Comparison of ENCODE assay signal across 12 cellular contexts in the genomic region with DNA sequence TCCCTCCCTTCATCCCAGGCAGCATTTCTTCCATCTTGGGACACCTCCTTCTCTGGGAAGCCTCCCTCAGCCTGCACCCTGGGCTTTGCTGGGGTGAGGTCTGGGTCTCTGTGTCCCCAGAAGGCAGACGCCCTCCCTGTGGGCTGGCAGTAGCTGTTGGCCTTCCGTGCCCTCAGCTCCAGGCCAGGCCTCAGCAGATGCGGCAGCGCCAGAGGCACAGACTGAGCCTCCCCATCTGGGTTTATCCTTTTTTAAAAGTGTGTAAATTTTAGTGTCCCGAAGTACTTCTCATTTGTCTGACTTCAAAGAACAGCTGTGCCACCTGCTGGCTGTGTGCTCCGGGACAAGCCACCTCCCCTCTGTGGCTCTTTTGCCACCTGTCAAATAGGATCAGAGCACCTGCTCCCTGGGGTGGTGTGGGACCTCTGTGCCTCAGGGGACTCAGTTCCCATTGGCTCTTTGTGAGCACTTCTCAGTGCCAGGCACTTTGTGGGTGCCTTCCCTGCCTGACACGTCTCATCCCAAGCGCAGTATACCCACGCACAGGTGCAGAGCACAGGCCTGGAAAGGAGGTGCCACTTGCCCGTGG. TPM values are rescaled to one million over a fixed set of nuclear protein-coding genes. Genes with fewer than 3 reads are reported as not detected.
A peak's percentile ranks its signal among the peaks of the same experiment; 100 is the strongest.
DNase-seq lines count a peak whose midpoint lies in the region; ATAC-seq and TF ChIP-seq lines count a peak whose summit lies in the region.
"Had no signal": no experiment of that assay in that cellular context is flagged by ENCODE, and none has a peak within 500 bp of the region (broad histone marks: within the 10 kb centered on the region; RNA-seq: fewer than 3 reads in every experiment).

No MANE protein-coding gene starts in this region.

- intact Hi-C loops in mucosa of descending colon (cut with DNase I, micrococcal nuclease), result loop anchor here in 1 of 2 donors (5.0 to 10.0 kb wide), 2 partner anchors 79 to 187 kb away; no protein-coding TSS in a partner anchor

- H3K4me1 Mint-ChIP-seq in WTC11 (peaks cover 28% of the 10 kb centered on the region), GM23338 (peaks cover 22% of the 10 kb centered on the region)

- H3K27me3 Mint-ChIP-seq in WTC11 (ENCODE audit: low read depth) (peaks cover 58% of the 10 kb centered on the region), GM23338 (ENCODE audit: insufficient read depth, low read depth, poor library complexity) (peaks cover 73% of the 10 kb centered on the region)

- H3K27ac Mint-ChIP-seq in WTC11 (no peak overlapping the region), GM23338 (no peak overlapping the region)

- ATAC-seq in mucosa of descending colon (peak; percentile 31), WTC11 (no peak), GM23338 (no peak)

- CTCF ChIA-PET in WTC11 (lab: Charles Lee), result interaction anchor here (0.8 to 6.3 kb wide), 46 partner anchors 10 to 442 kb away, joined by 3 to 199 read pairs (median 8); a partner anchor contains a TSS

- H3K4me1 ChIP-seq in mucosa of descending colon (ENCODE audit: low read depth), result peaks cover 19% of the 10 kb centered on the region
- H3K4me1 ChIP-seq in GM23338 (ENCODE audit: insufficient read depth), result peaks cover 16% of the 10 kb centered on the region

- H3K9me2 ChIP-seq in GM23338 (ENCODE audit: insufficient read depth), result no peaks in the 10 kb centered on the region

- TF ChIP-seq CTCF in LNCAP (IDR thresholded peaks at IDR 0.05), result peak; percentile 42; the same call in 1 of the 2 replicates
- TF ChIP-seq CTCF in mucosa of descending colon (IDR thresholded peaks at IDR 0.05), result no peak
- TF ChIP-seq CTCF in WTC11 (IDR thresholded peaks at IDR 0.05), result no peak
- peak in 1 of 2 experiments; percentile 34; a peak in 1 of 4 replicates for TF ChIP-seq CTCF in GM23338 (conservative IDR thresholded peaks at IDR 0.05; ENCODE audit: low read depth in 2 of 2)

- H3K4me3 Mint-ChIP-seq in WTC11, result no peak overlapping the region
- no peak overlapping the region for H3K4me3 Mint-ChIP-seq in GM23338

- H3K36me3 Mint-ChIP-seq in WTC11, result no peaks in the 10 kb centered on the region
- no peaks in the 10 kb centered on the region; the same call in 2 of the 3 replicates for H3K36me3 Mint-ChIP-seq in GM23338 (ENCODE audit: low read depth)
- H3K36me3 Mint-ChIP-seq: mesothelial cell of epicardium had no signal

- 0 out of 2 replicates have a peak, but pooled peaks cover 3% of the 10 kb centered on the region for H4K20me1 ChIP-seq in GM23338 (replicated peaks; ENCODE audit: insufficient read depth)

- POLR2A ChIA-PET in WTC11 (lab: Charles Lee), result interaction anchor here (1.5 kb wide), 1 partner anchor 80 kb away, joined by 4 read pairs; no protein-coding TSS in a partner anchor

- no peaks in the 10 kb centered on the region for H3K9me3 ChIP-seq in mucosa of descending colon
- H3K9me3 ChIP-seq: thoracic aorta had no signal

- DNase-seq in NCI-H146 (lab: John Stamatoyannopoulos, UW), result peak; percentile 37
- DNase-seq in NCI-H146 treated with DMSO at 0.1 percent for 48 hours (lab: John Stamatoyannopoulos, UW; ENCODE audit: unreplicated experiment), result no peak
- peak; percentile 90 for DNase-seq in RPMI8226
- DNase-seq in mucosa of descending colon, result peak in 2 of 3 donors; percentile 61 to 68
- no peak for DNase-seq in WTC11 (ENCODE audit: low spot score)
- no peak for DNase-seq in iPS-NIHi7 (ENCODE audit: extremely low spot score)
- DNase-seq in GM23338 (ENCODE audit: low spot score), result no peak

- H3F3A ChIP-seq in GM23338 (replicated peaks; ENCODE audit: low read depth), result 0 out of 2 replicates have a peak, but pooled peaks cover 5% of the 10 kb centered on the region

- H3K27me3 ChIP-seq in GM23338 (ENCODE audit: insufficient read depth), result peaks cover 64% of the 10 kb centered on the region

- H3K27ac ChIP-seq in GM23338 (ENCODE audit: low read depth), result no peak overlapping the region
- H3K27ac ChIP-seq: thoracic aorta had no signal

- no peaks in the 10 kb centered on the region for H3K9me3 Mint-ChIP-seq in WTC11
- H3K9me3 Mint-ChIP-seq in GM23338, result no peaks in the 10 kb centered on the region; the same call in 2 of the 3 replicates
- H3K9me3 Mint-ChIP-seq: mesothelial cell of epicardium had no signal

- H3K79me2 ChIP-seq in GM23338 (replicated peaks; ENCODE audit: insufficient read depth), result no peaks in the 10 kb centered on the region

- no peak overlapping the region for H2AFZ ChIP-seq in GM23338

- no peaks in the 10 kb centered on the region for H3K36me3 ChIP-seq in mucosa of descending colon (ENCODE audit: low read depth)
- no peaks in the 10 kb centered on the region for H3K36me3 ChIP-seq in GM23338 (ENCODE audit: insufficient read depth)
- H3K36me3 ChIP-seq: thoracic aorta had no signal

- H3K4me3 ChIP-seq in mucosa of descending colon (no peak overlapping the region), GM23338 (no peak overlapping the region)
- H3K4me3 ChIP-seq: thoracic aorta had no signal

- H3K4me2 ChIP-seq in GM23338, result no peak overlapping the region

TF ChIP-seq in WTC11, 78 proteins besides CTCF, POLR2A, EP300 and RAD21 (continues in another document):
- TF ChIP-seq, protein P1, sequence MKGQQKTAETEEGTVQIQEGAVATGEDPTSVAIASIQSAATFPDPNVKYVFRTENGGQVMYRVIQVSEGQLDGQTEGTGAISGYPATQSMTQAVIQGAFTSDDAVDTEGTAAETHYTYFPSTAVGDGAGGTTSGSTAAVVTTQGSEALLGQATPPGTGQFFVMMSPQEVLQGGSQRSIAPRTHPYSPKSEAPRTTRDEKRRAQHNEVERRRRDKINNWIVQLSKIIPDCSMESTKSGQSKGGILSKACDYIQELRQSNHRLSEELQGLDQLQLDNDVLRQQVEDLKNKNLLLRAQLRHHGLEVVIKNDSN (CRISPR knock-in tag; IDR thresholded peaks at IDR 0.05), result no peak
- TF ChIP-seq, protein P2, sequence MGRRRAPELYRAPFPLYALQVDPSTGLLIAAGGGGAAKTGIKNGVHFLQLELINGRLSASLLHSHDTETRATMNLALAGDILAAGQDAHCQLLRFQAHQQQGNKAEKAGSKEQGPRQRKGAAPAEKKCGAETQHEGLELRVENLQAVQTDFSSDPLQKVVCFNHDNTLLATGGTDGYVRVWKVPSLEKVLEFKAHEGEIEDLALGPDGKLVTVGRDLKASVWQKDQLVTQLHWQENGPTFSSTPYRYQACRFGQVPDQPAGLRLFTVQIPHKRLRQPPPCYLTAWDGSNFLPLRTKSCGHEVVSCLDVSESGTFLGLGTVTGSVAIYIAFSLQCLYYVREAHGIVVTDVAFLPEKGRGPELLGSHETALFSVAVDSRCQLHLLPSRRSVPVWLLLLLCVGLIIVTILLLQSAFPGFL (CRISPR knock-in tag; IDR thresholded peaks at IDR 0.05; ENCODE audit: borderline replicate concordance), result no peak

TF ChIP-seq in GM23338, 12 proteins besides CTCF, POLR2A, EP300 and RAD21 (continues in another document):
- TF ChIP-seq ZNF331 (CRISPR knock-in tag; IDR thresholded peaks at IDR 0.05; ENCODE audit: low read depth), result no peak
- no peak for TF ChIP-seq EZH2 (IDR thresholded peaks at IDR 0.05; ENCODE audit: low read depth, unreplicated experiment)

RNA-seq across cellular contexts. Expression of a gene that starts 11.1 kb away (rescaled TPM):
- total RNA-seq in mucosa of descending colon (10 to 100 TPM; 16.7 to 29.1 (median 26.1) TPM), WTC11 (2021) (0.21 to 0.42 TPM (median 0.30 TPM) in 3 replicates)
- total RNA-seq in GM23338 (2014; rRNA removed; shearing (Covaris generic)), result not detected in 2 replicates
- polyA plus RNA-seq in GM23338 (2016; fragmentation: Nextera tagmentation; extraction: Ambion mirVana), result not detected in 2 replicates
- total RNA-seq: MCF 10A, mesothelial cell of epicardium, thoracic aorta had no signal

RNA-seq across cellular contexts. Expression of a gene that starts 17.6 kb away (rescaled TPM):
- total RNA-seq in mucosa of descending colon (10 to 100 TPM; 22.0 to 67.4 (median 40.2) TPM), WTC11 (2021) (19.6 to 25.2 TPM (median 24.1 TPM) in 3 replicates)
- 9.8 and 14.1 TPM in 2 replicates for total RNA-seq in GM23338 (2014; rRNA removed; shearing (Covaris generic))
- 9.9 and 10.1 TPM in 2 replicates for polyA plus RNA-seq in GM23338 (2016; fragmentation: Nextera tagmentation; extraction: Ambion mirVana)

RNA-seq across cellular contexts. Expression of a gene that starts 21.7 kb away (rescaled TPM):
- total RNA-seq in mucosa of descending colon, result not detected
- total RNA-seq in WTC11 (2021), result not detected in 3 replicates
- total RNA-seq in GM23338 (2014; rRNA removed; shearing (Covaris generic)), result not detected in 2 replicates
- not detected in 2 replicates for polyA plus RNA-seq in GM23338 (2016; fragmentation: Nextera tagmentation; extraction: Ambion mirVana)
- total RNA-seq: aorta, MCF 10A, mesothelial cell of epicardium, thoracic aorta had no signal
- polyA plus RNA-seq: aorta had no signal

RNA-seq across cellular contexts. Expression of a gene that starts 48.3 kb away (rescaled TPM):
- 100 to 1,000 TPM in 1 of 3 donors, 10 to 100 TPM in 2; 77.6 to 106 (median 84.4) TPM for total RNA-seq in mucosa of descending colon
- total RNA-seq in WTC11 (2021), result 87.1 to 96.9 TPM (median 87.3 TPM) in 3 replicates
- 97.4 and 127 TPM in 2 replicates for total RNA-seq in GM23338 (2014; rRNA removed; shearing (Covaris generic))
- polyA plus RNA-seq in GM23338 (2016; fragmentation: Nextera tagmentation; extraction: Ambion mirVana), result 12.3 and 13.5 TPM in 2 replicates

Comparison
In these comparisons a context has a peak if more than half of its experiments do, and no peak if none do; other contexts are left out.
1. DNase-seq: peak in NCI-H146 (single experiment), RPMI8226 (single experiment) and mucosa of descending colon (2 of 3); none in NCI-H146 treated with DMSO at 0.1 percent for 48 hours (single experiment), WTC11 (single experiment), iPS-NIHi7 (single experiment) and GM23338 (single experiment).
2. RNA of a gene that starts 11.1 kb away (total RNA-seq): 16.7 to 29.1 TPM in mucosa of descending colon; 0.21 to 0.42 TPM in WTC11 and not detected in GM23338; every median in the first group is over 10 times any median in the second.